1 cellular context compared by ENCODE assay signal in the genomic region with DNA sequence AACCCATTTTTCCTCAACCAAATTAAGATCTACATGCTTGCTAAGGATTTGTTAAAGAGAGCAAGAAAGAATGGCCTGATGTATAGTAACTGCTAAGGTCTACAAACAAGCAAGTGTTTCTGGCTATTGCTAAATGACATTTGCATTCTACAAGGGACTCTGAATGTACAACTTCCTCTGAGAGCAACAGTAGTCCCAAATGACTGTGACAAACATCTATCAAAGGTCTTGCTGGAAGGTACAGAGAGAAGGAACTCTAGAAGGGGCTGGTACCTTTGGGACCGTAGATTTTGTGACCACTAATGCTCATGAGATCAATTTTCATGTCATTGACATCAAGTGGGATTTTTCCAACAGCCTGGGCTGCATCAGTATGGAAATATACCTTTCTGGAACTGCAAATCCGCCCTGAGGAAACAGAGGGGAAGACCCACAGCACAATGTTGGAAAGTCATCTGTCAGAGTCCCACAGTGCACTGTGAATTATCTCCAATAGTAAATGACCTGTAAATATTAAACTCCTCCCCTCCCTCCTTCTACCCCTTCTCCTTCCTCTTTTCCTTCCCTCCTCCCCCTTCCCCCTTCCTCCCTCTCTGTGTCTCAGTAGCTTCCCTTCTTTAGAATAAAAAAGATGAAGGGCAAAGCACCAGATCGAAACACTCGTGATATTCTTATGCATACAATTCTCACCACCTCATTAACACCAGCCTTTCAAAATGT.
TF ChIP-seq lines count a peak whose summit lies in the region.

No MANE protein-coding gene starts in this region.

TF ChIP-seq in HCT116, 20 proteins besides CTCF, POLR2A, EP300 and RAD21:
- TF ChIP-seq ELF1 (IDR thresholded peaks at IDR 0.05; ENCODE audit: borderline replicate concordance, low read depth): no peak
- TF ChIP-seq, protein P1, sequence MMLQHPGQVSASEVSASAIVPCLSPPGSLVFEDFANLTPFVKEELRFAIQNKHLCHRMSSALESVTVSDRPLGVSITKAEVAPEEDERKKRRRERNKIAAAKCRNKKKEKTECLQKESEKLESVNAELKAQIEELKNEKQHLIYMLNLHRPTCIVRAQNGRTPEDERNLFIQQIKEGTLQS (IDR thresholded peaks at IDR 0.05): no peak
- no peak for TF ChIP-seq ZFX (IDR thresholded peaks at IDR 0.05)
- no peak for TF ChIP-seq POLR2AphosphoS5 (IDR thresholded peaks at IDR 0.05; ENCODE audit: low read depth, low read length)
- no peak for TF ChIP-seq CBX3 (IDR thresholded peaks at IDR 0.05; ENCODE audit: low read depth)
- no peak for TF ChIP-seq TCF7L2 (IDR thresholded peaks at IDR 0.05; ENCODE audit: borderline replicate concordance, extremely low read depth, insufficient read depth, insufficient read length)
- no peak for TF ChIP-seq SP1 (IDR thresholded peaks at IDR 0.05; ENCODE audit: low read depth)
- TF ChIP-seq, protein P2, sequence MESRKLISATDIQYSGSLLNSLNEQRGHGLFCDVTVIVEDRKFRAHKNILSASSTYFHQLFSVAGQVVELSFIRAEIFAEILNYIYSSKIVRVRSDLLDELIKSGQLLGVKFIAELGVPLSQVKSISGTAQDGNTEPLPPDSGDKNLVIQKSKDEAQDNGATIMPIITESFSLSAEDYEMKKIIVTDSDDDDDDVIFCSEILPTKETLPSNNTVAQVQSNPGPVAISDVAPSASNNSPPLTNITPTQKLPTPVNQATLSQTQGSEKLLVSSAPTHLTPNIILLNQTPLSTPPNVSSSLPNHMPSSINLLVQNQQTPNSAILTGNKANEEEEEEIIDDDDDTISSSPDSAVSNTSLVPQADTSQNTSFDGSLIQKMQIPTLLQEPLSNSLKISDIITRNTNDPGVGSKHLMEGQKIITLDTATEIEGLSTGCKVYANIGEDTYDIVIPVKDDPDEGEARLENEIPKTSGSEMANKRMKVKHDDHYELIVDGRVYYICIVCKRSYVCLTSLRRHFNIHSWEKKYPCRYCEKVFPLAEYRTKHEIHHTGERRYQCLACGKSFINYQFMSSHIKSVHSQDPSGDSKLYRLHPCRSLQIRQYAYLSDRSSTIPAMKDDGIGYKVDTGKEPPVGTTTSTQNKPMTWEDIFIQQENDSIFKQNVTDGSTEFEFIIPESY (IDR thresholded peaks at IDR 0.05; ENCODE audit: extremely low read depth, insufficient replicate concordance, low read length): no peak
- TF ChIP-seq EZH2phosphoT487 (IDR thresholded peaks at IDR 0.05; ENCODE audit: borderline replicate concordance): no peak
- no peak for TF ChIP-seq JUND (IDR thresholded peaks at IDR 0.05)
- no peak for TF ChIP-seq EZH2 (IDR thresholded peaks at IDR 0.05)
- TF ChIP-seq EGR1 (IDR thresholded peaks at IDR 0.05; ENCODE audit: low read depth): no peak
- TF ChIP-seq, protein P3, sequence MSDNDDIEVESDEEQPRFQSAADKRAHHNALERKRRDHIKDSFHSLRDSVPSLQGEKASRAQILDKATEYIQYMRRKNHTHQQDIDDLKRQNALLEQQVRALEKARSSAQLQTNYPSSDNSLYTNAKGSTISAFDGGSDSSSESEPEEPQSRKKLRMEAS (IDR thresholded peaks at IDR 0.05): no peak
- no peak for TF ChIP-seq SIN3A (IDR thresholded peaks at IDR 0.05; ENCODE audit: low read depth)
- no peak for TF ChIP-seq CEBPB (IDR thresholded peaks at IDR 0.05; ENCODE audit: low read depth)
- TF ChIP-seq, protein P4, sequence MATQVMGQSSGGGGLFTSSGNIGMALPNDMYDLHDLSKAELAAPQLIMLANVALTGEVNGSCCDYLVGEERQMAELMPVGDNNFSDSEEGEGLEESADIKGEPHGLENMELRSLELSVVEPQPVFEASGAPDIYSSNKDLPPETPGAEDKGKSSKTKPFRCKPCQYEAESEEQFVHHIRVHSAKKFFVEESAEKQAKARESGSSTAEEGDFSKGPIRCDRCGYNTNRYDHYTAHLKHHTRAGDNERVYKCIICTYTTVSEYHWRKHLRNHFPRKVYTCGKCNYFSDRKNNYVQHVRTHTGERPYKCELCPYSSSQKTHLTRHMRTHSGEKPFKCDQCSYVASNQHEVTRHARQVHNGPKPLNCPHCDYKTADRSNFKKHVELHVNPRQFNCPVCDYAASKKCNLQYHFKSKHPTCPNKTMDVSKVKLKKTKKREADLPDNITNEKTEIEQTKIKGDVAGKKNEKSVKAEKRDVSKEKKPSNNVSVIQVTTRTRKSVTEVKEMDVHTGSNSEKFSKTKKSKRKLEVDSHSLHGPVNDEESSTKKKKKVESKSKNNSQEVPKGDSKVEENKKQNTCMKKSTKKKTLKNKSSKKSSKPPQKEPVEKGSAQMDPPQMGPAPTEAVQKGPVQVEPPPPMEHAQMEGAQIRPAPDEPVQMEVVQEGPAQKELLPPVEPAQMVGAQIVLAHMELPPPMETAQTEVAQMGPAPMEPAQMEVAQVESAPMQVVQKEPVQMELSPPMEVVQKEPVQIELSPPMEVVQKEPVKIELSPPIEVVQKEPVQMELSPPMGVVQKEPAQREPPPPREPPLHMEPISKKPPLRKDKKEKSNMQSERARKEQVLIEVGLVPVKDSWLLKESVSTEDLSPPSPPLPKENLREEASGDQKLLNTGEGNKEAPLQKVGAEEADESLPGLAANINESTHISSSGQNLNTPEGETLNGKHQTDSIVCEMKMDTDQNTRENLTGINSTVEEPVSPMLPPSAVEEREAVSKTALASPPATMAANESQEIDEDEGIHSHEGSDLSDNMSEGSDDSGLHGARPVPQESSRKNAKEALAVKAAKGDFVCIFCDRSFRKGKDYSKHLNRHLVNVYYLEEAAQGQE (IDR thresholded peaks at IDR 0.05; ENCODE audit: low read depth): no peak
- no peak for TF ChIP-seq YY1 (IDR thresholded peaks at IDR 0.05; ENCODE audit: extremely low read depth, insufficient replicate concordance, low read depth, low read length)
- TF ChIP-seq FOSL1 (IDR thresholded peaks at IDR 0.05; ENCODE audit: low read depth): no peak
